In genomic region chr2:173500953-173501352, GRCh38 we compare ENCODE assay signal across 35 cellular contexts.
"Had no signal": no experiment of that assay in that cellular context is flagged by ENCODE, and none has a peak within 500 bp of the region (broad histone marks: within the 10 kb centered on the region; RNA-seq: fewer than 3 reads in every experiment).

No MANE protein-coding gene starts in this region.

- DNase-seq: Karpas-422, Kasumi-1, MG63, MM.1S, MV-4-11, NCI-H1048, NCI-H1092, NCI-H1092 treated with DMSO at 0.1 percent for 48 hours, NCI-H1105, NCI-H1105 treated with DMSO at 0.1 percent for 48 hours, NCI-H1417, NCI-H1417 treated with DMSO at 0.1 percent for 48 hours, NCI-H1436, NCI-H1436 treated with DMSO at 0.1 percent for 48 hours, NCI-H146, NCI-H1694, NCI-H1694 treated with DMSO at 0.1 percent for 48 hours, NCI-H187, NCI-H187 treated with DMSO at 0.1 percent for 48 hours, NCI-H1930, NCI-H2029, NCI-H2029 treated with DMSO at 0.1 percent for 48 hours, NCI-H2081, NCI-H2081 treated with DMSO at 0.1 percent for 48 hours, NCI-H2107, NCI-H2171, NCI-H2171 treated with DMSO at 0.1 percent for 48 hours, NCI-H2227 treated with DMSO at 0.1 percent for 48 hours, NCI-H226, NCI-H345, NCI-H446, NCI-H446 treated with DMSO at 0.1 percent for 48 hours, NCI-H510A, NCI-H510A treated with DMSO at 0.1 percent for 48 hours, NCI-H524 had no signal

- H3K4me3 ChIP-seq: MG63 had no signal

- H3K27me3 ChIP-seq: MG63 had no signal

- H3K36me3 ChIP-seq: MG63 had no signal
